19 cellular contexts compared by ENCODE assay signal in the genomic region with DNA sequence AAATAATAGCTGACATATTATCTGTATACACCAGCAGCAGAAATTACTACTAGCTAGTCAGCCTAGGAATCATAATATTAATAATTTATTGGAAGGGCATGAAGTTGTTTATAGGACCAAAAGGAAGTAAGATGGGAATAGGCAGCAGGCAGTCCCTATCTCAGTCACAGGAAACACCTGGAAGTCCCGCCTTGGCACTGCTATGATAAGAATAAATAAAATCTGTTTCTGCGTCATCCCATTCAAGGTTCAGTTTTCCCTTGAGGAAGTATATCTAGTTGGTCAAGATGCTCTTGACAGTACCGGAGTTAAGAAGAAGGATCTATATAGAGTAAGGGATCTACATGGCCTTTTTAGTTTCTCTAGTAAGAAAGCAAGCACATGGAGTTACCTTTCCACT.
"Had no signal": no experiment of that assay in that cellular context is flagged by ENCODE, and none has a peak within 500 bp of the region (broad histone marks: within the 10 kb centered on the region; RNA-seq: fewer than 3 reads in every experiment).

No MANE protein-coding gene starts in this region.

- H3K9me3 ChIP-seq: heart left ventricle, mucosa of descending colon, neutrophil, sigmoid colon, stomach, thoracic aorta, uterus had no signal

- H3K4me1 Mint-ChIP-seq: naive thymus-derived CD8-positive, alpha-beta T cell had no signal

- H3K27ac ChIP-seq: neutrophil, sigmoid colon, skin epidermis, stomach, thoracic aorta, uterus had no signal

- H3K9me3 Mint-ChIP-seq: naive thymus-derived CD8-positive, alpha-beta T cell had no signal

- H3K27ac Mint-ChIP-seq: endodermal cell; naive thymus-derived CD8-positive, alpha-beta T cell had no signal

- ATAC-seq: mucosa of descending colon; naive thymus-derived CD8-positive, alpha-beta T cell had no signal

- H3K4me3 Mint-ChIP-seq: endodermal cell; naive thymus-derived CD8-positive, alpha-beta T cell had no signal

- DNase-seq: effector CD4-positive, alpha-beta T cell; endodermal cell; foreskin melanocyte; heart left ventricle; hippocampal formation; kidney glomerular epithelial cell; mucosa of descending colon; naive thymus-derived CD8-positive, alpha-beta T cell; posterior cingulate gyrus; sigmoid colon; stimulated activated CD4-positive, alpha-beta T cell treated with anti-CD3 and anti-CD28 coated beads, Interleukin-12 subunit alpha, Interleukin-12 subunit beta, amount 100 ng/mL, for 4 hours; stimulated activated naive CD4-positive, alpha-beta T cell; stomach; substantia nigra; trophoblast cell had no signal

- H3K27me3 ChIP-seq: heart left ventricle, neutrophil, sigmoid colon, stomach, uterus had no signal

- H3K4me3 ChIP-seq: heart left ventricle, mucosa of descending colon, sigmoid colon, skin epidermis, stomach, thoracic aorta, uterus had no signal

- H3K36me3 Mint-ChIP-seq: naive thymus-derived CD8-positive, alpha-beta T cell had no signal

- H3K4me1 ChIP-seq: sigmoid colon, stomach, uterus had no signal

- H3K36me3 ChIP-seq: heart left ventricle, neutrophil, sigmoid colon, stomach, thoracic aorta, uterus had no signal
